18 cellular contexts compared by ENCODE assay signal in genomic region chr10:16845248-16845647, GRCh38. TPM values are rescaled to one million over a fixed set of nuclear protein-coding genes. Genes with fewer than 3 reads are reported as not detected.
DNase-seq lines count a peak whose midpoint lies in the region; ATAC-seq and TF ChIP-seq lines count a peak whose summit lies in the region.
"Had no signal": no experiment of that assay in that cellular context is flagged by ENCODE, and none has a peak within 500 bp of the region (broad histone marks: within the 10 kb centered on the region; RNA-seq: fewer than 3 reads in every experiment).

No MANE protein-coding gene starts in this region.

- H3K4me1 Mint-ChIP-seq in CD4-positive, alpha-beta T cell (ENCODE audit: low read depth): peaks cover 7% of the 10 kb centered on the region
- H3K4me1 Mint-ChIP-seq in activated naive CD4-positive, alpha-beta T cell treated with anti-CD3 and anti-CD28 coated beads, Interleukin-2, amount 10 ng/mL, durations not matched to agents 7 days and 5 days: peaks cover 4% of the 10 kb centered on the region

- H2BK12ac ChIP-seq in mesenchymal stem cell (ENCODE audit: low read length in 2 of 2): no peak overlapping the region

- no peaks in the 10 kb centered on the region for H3K36me3 ChIP-seq in A673 (ENCODE audit: insufficient read depth, low read length, poor library complexity, severe bottlenecking)
- H3K36me3 ChIP-seq in mesenchymal stem cell (ENCODE audit: control insufficient read depth in 1 of 2, insufficient read depth in 2 of 2, low read depth in 1 of 2, low read length in 2 of 2): no peaks in the 10 kb centered on the region

- no peak overlapping the region for H3K14ac ChIP-seq in mesenchymal stem cell (ENCODE audit: low read length in 2 of 2)

- H2BK15ac ChIP-seq in mesenchymal stem cell (ENCODE audit: low read depth, poor library complexity, severe bottlenecking): no peak overlapping the region

- no peaks in the 10 kb centered on the region for H3K27me3 Mint-ChIP-seq in CD4-positive, alpha-beta T cell
- H3K27me3 Mint-ChIP-seq in activated naive CD4-positive, alpha-beta T cell treated with anti-CD3 and anti-CD28 coated beads, Interleukin-2, amount 10 ng/mL, durations not matched to agents 7 days and 5 days: peaks cover 9% of the 10 kb centered on the region

- no peak overlapping the region for H2AFZ ChIP-seq in mesenchymal stem cell (ENCODE audit: low read depth, low read length)

- H3K27ac ChIP-seq in A673 (ENCODE audit: low read depth, low read length, poor library complexity, severe bottlenecking) (no peak overlapping the region), mesenchymal stem cell (ENCODE audit: low read length, poor library complexity, severe bottlenecking) (no peak overlapping the region)
- H3K27ac ChIP-seq in CD4-positive, alpha-beta T cell (ENCODE audit: low read depth, low read length): no peak overlapping the region
- H3K27ac ChIP-seq: 22Rv1 had no signal

- H3K18ac ChIP-seq in mesenchymal stem cell (ENCODE audit: low read depth in 1 of 2, low read length in 2 of 2): no peak overlapping the region

- H2AK5ac ChIP-seq in mesenchymal stem cell (ENCODE audit: low read length, severe bottlenecking): no peak overlapping the region

- BruUV-seq in A673 (replicated peaks; lab: Mats Ljungman, UMichigan): no TSS peak

- intact Hi-C loops in A673 (cut with micrococcal nuclease; ENCODE audit: unreplicated experiment): loop anchor here (2.0 kb wide), 1 partner anchor 532 kb away; no protein-coding TSS in a partner anchor
- intact Hi-C loops in CD4-positive, alpha-beta T cell (cut with DNase I, micrococcal nuclease): loop anchor here (10.0 kb wide), 2 partner anchors 160 to 900 kb away; no protein-coding TSS in a partner anchor

- TF ChIP-seq CTCF in A673 (conservative IDR thresholded peaks at IDR 0.05; ENCODE audit: low read depth, low read length): no peak
- TF ChIP-seq CTCF in epithelial cell of esophagus (IDR thresholded peaks at IDR 0.05; ENCODE audit: insufficient read depth, low read depth, low read length, missing control alignments): no peak
- TF ChIP-seq CTCF in CD4-positive, alpha-beta T cell (IDR thresholded peaks at IDR 0.05): no peak

- no peak overlapping the region for H3K4ac ChIP-seq in mesenchymal stem cell (ENCODE audit: low read depth in 1 of 2, low read length in 2 of 2)

- no peaks in the 10 kb centered on the region for H3K36me3 Mint-ChIP-seq in CD4-positive, alpha-beta T cell (ENCODE audit: low read depth)
- H3K36me3 Mint-ChIP-seq in activated naive CD4-positive, alpha-beta T cell treated with anti-CD3 and anti-CD28 coated beads, Interleukin-2, amount 10 ng/mL, durations not matched to agents 7 days and 5 days: no peaks in the 10 kb centered on the region

- no peak overlapping the region for H2BK120ac ChIP-seq in mesenchymal stem cell (ENCODE audit: low read depth, low read length)

- no peaks in the 10 kb centered on the region for H3K4me1 ChIP-seq in A673 (ENCODE audit: insufficient read depth, low read length, poor library complexity, severe bottlenecking)
- peaks cover 2% of the 10 kb centered on the region for H3K4me1 ChIP-seq in mesenchymal stem cell (ENCODE audit: control insufficient read depth, insufficient read depth, low read depth, low read length)

- no peaks in the 10 kb centered on the region for H3K79me1 ChIP-seq in mesenchymal stem cell (replicated peaks; ENCODE audit: low read length, poor library complexity, severe bottlenecking)

- no peak overlapping the region for H3K4me3 ChIP-seq in A673 (ENCODE audit: low read depth, low read length, poor library complexity, severe bottlenecking)
- H3K4me3 ChIP-seq in epithelial cell of esophagus (ENCODE audit: low read length): no peak overlapping the region
- H3K4me3 ChIP-seq in mesenchymal stem cell (ENCODE audit: insufficient read depth in 1 of 2, low read depth in 1 of 2, low read length in 2 of 2): no peak overlapping the region

- no peak overlapping the region for H3K4me2 ChIP-seq in mesenchymal stem cell (ENCODE audit: low read length, poor library complexity, severe bottlenecking)

- H3K9ac ChIP-seq in mesenchymal stem cell (ENCODE audit: low read length): peak overlapping the region; percentile 50

- no peak overlapping the region for H3K23ac ChIP-seq in mesenchymal stem cell (ENCODE audit: low read length in 2 of 2)

- no peaks in the 10 kb centered on the region for H3K9me3 Mint-ChIP-seq in CD4-positive, alpha-beta T cell
- no peaks in the 10 kb centered on the region for H3K9me3 Mint-ChIP-seq in activated naive CD4-positive, alpha-beta T cell treated with anti-CD3 and anti-CD28 coated beads, Interleukin-2, amount 10 ng/mL, durations not matched to agents 7 days and 5 days

- no peak overlapping the region for H3K27ac Mint-ChIP-seq in CD4-positive, alpha-beta T cell
- no peak overlapping the region for H3K27ac Mint-ChIP-seq in activated naive CD4-positive, alpha-beta T cell treated with anti-CD3 and anti-CD28 coated beads, Interleukin-2, amount 10 ng/mL, durations not matched to agents 7 days and 5 days

- H3K27me3 ChIP-seq in A673 (replicated peaks; ENCODE audit: insufficient read depth, low read depth, low read length, poor library complexity) (no peaks in the 10 kb centered on the region), mesenchymal stem cell (ENCODE audit: control insufficient read depth in 1 of 2, insufficient read depth in 1 of 2, low read length in 2 of 2) (no peaks in the 10 kb centered on the region)
- H3K27me3 ChIP-seq in CD4-positive, alpha-beta T cell (ENCODE audit: control insufficient read depth, insufficient read depth, low read length): no peaks in the 10 kb centered on the region

- CTCF ChIA-PET in A673 (lab: Charles Lee): no interaction called here
- CTCF ChIA-PET in CD4-positive, alpha-beta T cell (lab: Charles Lee): no interaction called here
- CTCF ChIA-PET in activated naive CD4-positive, alpha-beta T cell treated with anti-CD3 and anti-CD28 coated beads, Interleukin-2, amount 10 ng/mL, durations not matched to agents 7 days and 5 days (lab: Charles Lee): interaction anchor here (1.3 kb wide), 2 partner anchors 11 to 412 kb away, joined by 6 read pairs; no protein-coding TSS in a partner anchor

- peak; percentile 22 for DNase-seq in A673 (ENCODE audit: low spot score)
- DNase-seq in RPMI7951 (ENCODE audit: low read depth): peak; percentile 56
- peak; percentile 13 for DNase-seq in epithelial cell of esophagus (ENCODE audit: low read depth)
- DNase-seq in mesenchymal stem cell: no peak
- no peak for DNase-seq in NCI-H524 treated with DMSO at 0.1 percent for 48 hours (lab: John Stamatoyannopoulos, UW)
- DNase-seq in CD4-positive, alpha-beta T cell: no peak
- DNase-seq in activated naive CD4-positive, alpha-beta T cell treated with anti-CD3 and anti-CD28 coated beads, Interleukin-2, amount 10 ng/mL, durations not matched to agents 7 days and 5 days: no peak
- DNase-seq: C1 segment of cervical spinal cord, COR-L47, DMS153, EL, NCI-H1092, NCI-H1694, NCI-H2227 treated with DMSO at 0.1 percent for 48 hours, NCI-H524, SIG-M5 had no signal

- H4K8ac ChIP-seq in mesenchymal stem cell (ENCODE audit: low read length): no peak overlapping the region

- ATAC-seq in CD4-positive, alpha-beta T cell (ENCODE audit: poor library complexity): no peak
- ATAC-seq in GM18870 (IDR thresholded peaks at IDR 0.05; ENCODE audit: unreplicated experiment): no peak

- H4K91ac ChIP-seq in mesenchymal stem cell (ENCODE audit: low read length): no peak overlapping the region

- H3K9me3 ChIP-seq in A673 (ENCODE audit: low read depth, low read length, poor library complexity, severe bottlenecking): no peaks in the 10 kb centered on the region
- no peaks in the 10 kb centered on the region for H3K9me3 ChIP-seq in mesenchymal stem cell (ENCODE audit: control insufficient read depth, low read length)
- H3K9me3 ChIP-seq in CD4-positive, alpha-beta T cell (ENCODE audit: control insufficient read depth, low read length): no peaks in the 10 kb centered on the region

- no peak overlapping the region for H2BK5ac ChIP-seq in mesenchymal stem cell (ENCODE audit: low read depth, low read length, poor library complexity, severe bottlenecking)

- POLR2A ChIA-PET in A673 (lab: Charles Lee; ENCODE audit: low non-redundant PET): no interaction called here
- POLR2A ChIA-PET in CD4-positive, alpha-beta T cell (lab: Charles Lee): no interaction called here

- no peak overlapping the region for H3K4me3 Mint-ChIP-seq in CD4-positive, alpha-beta T cell
- no peak overlapping the region for H3K4me3 Mint-ChIP-seq in activated naive CD4-positive, alpha-beta T cell treated with anti-CD3 and anti-CD28 coated beads, Interleukin-2, amount 10 ng/mL, durations not matched to agents 7 days and 5 days

RNA-seq across cellular contexts. Expression of gene RSU1, which starts 28.0 kb away (rescaled TPM):
- 62.8 and 64.0 TPM in 2 replicates for total RNA-seq in A673 (2021)
- total RNA-seq in RPMI7951 (2014; rRNA removed; shearing (Covaris generic)): 151 and 200 TPM in 2 replicates
- 143 TPM for polyA plus RNA-seq in mesenchymal stem cell (2013, experiment 1 of 2)
- polyA plus RNA-seq in mesenchymal stem cell (2013, experiment 2 of 2): 145 TPM
- 10 to 100 TPM; 26.2 to 28.8 TPM for total RNA-seq in CD4-positive, alpha-beta T cell

Comparison
In these comparisons a context has a peak if more than half of its experiments do, and no peak if none do; other contexts are left out.
1. DNase-seq: peak in A673 (single experiment), RPMI7951 (single experiment) and epithelial cell of esophagus (single experiment); none in mesenchymal stem cell (single experiment), NCI-H524 treated with DMSO at 0.1 percent for 48 hours (single experiment), CD4-positive, alpha-beta T cell (0 of 10) and activated naive CD4-positive, alpha-beta T cell treated with anti-CD3 and anti-CD28 coated beads, Interleukin-2, amount 10 ng/mL, durations not matched to agents 7 days and 5 days (single experiment).